ENCODE assay signal across 23 cellular contexts in genomic region chr5:2471152-2471879, GRCh38.
"Had no signal": no experiment of that assay in that cellular context is flagged by ENCODE, and none has a peak within 500 bp of the region (broad histone marks: within the 10 kb centered on the region; RNA-seq: fewer than 3 reads in every experiment).

No MANE protein-coding gene starts in this region.

- DNase-seq: colonic mucosa; cortex of kidney; effector CD8-positive, alpha-beta T cell; effector memory CD8-positive, alpha-beta T cell; endodermal cell; erythroblast; esophagus squamous epithelium; foreskin fibroblast; foreskin melanocyte; gastrocnemius medialis; glutamatergic neuron; heart right ventricle; hippocampal formation; kidney; kidney glomerular epithelial cell; left colon; left ventricle myocardium inferior; lower lobe of right lung; mesenchymal stem cell; midbrain had no signal

- H3K27ac Mint-ChIP-seq: dendritic cell treated with granulocyte-macrophage colony-stimulating factor and Interleukin-4, amounts not matched to agents 40 ng/mL and 50 ng/mL, for 4 days; effector memory CD8-positive, alpha-beta T cell; endodermal cell had no signal

- H3K27me3 Mint-ChIP-seq: dendritic cell treated with granulocyte-macrophage colony-stimulating factor and Interleukin-4, amounts not matched to agents 40 ng/mL and 50 ng/mL, for 4 days had no signal

- H3K4me3 Mint-ChIP-seq: dendritic cell treated with granulocyte-macrophage colony-stimulating factor and Interleukin-4, amounts not matched to agents 40 ng/mL and 50 ng/mL, for 4 days; effector memory CD8-positive, alpha-beta T cell; endodermal cell had no signal

- ATAC-seq: effector memory CD8-positive, alpha-beta T cell; esophagus mucosa; gastrocnemius medialis; heart right ventricle; left colon; left lobe of liver; lower lobe of right lung had no signal
